ENCODE assay signal across 8 cellular contexts in genomic region chr6:167827588-167828324, GRCh38. TPM values are rescaled to one million over a fixed set of nuclear protein-coding genes. Genes with fewer than 3 reads are reported as not detected.
DNase-seq lines count a peak whose midpoint lies in the region; ATAC-seq and TF ChIP-seq lines count a peak whose summit lies in the region.

No MANE protein-coding gene starts in this region.

- TF ChIP-seq CTCF in CD14-positive monocyte (IDR thresholded peaks at IDR 0.05) (no peak), SK-N-SH (IDR thresholded peaks at IDR 0.05) (peak; percentile 18), retinal pigment epithelial cell (conservative IDR thresholded peaks at IDR 0.05; ENCODE audit: low read depth, low read length) (peak; percentile 14)

- peaks cover 24% of the 10 kb centered on the region for H3K4me1 Mint-ChIP-seq in CD14-positive monocyte

- intact Hi-C loops in CD14-positive monocyte (cut with micrococcal nuclease) = no loop called here

- TF ChIP-seq RAD21 in SK-N-SH (IDR thresholded peaks at IDR 0.05; ENCODE audit: low read length) = no peak

- H3K27ac ChIP-seq in SK-N-SH (ENCODE audit: low read depth in 2 of 2, low read length in 1 of 2) (peak overlapping the region; percentile 21 to 47; a peak in 3 of 4 replicates), iPS-18a (ENCODE audit: low read length) (no peak overlapping the region)

- in situ Hi-C loops in T47D (cut with HindIII; ENCODE audit: low pct_unique_long_range_greater_than_20kb, low sequenced_read_pairs) = no loop called here

- H3K9me3 ChIP-seq in SK-N-SH = no peaks in the 10 kb centered on the region
- H3K9me3 ChIP-seq in iPS-18a (ENCODE audit: control insufficient read depth, low read depth, low read length) = no peaks in the 10 kb centered on the region

- H3K4me3 ChIP-seq in SK-N-SH (ENCODE audit: low read depth in 2 of 2, low read length in 1 of 2) (peak overlapping the region; percentile 66 to 78), iPS-18a (ENCODE audit: low read length) (peak overlapping the region; percentile 93), retinal pigment epithelial cell (ENCODE audit: low read length) (peak overlapping the region; percentile 87)

- peaks cover 53% of the 10 kb centered on the region for H3K79me2 ChIP-seq in SK-N-SH (ENCODE audit: insufficient read depth)

- peaks cover 10 to 14% of the 10 kb centered on the region in 2 donors for H3K36me3 Mint-ChIP-seq in CD14-positive monocyte

- H2AFZ ChIP-seq in SK-N-SH (ENCODE audit: low read depth) = peak overlapping the region; percentile 52; the same call in 1 of the 2 replicates

- no peak overlapping the region for H3K27ac Mint-ChIP-seq in CD14-positive monocyte

- H3K9me2 ChIP-seq in SK-N-SH = no peaks in the 10 kb centered on the region

- peak overlapping the region; percentile 79 to 93 for H3K4me3 Mint-ChIP-seq in CD14-positive monocyte

- no peak for TF ChIP-seq EP300 in SK-N-SH (IDR thresholded peaks at IDR 0.05; ENCODE audit: borderline replicate concordance in 1 of 2, low read depth in 1 of 2, low read length in 1 of 2)

- 14% methylated on average over 23 of the region's 50 CpGs for WGBS in SK-N-SH (ENCODE audit: low lambda C conversion rate)

- POLR2A ChIA-PET in SK-N-SH (lab: Yijun Ruan, JAX) = no interaction called here

- peaks cover 63 to 81% (median 77%) of the 10 kb centered on the region in 3 donors for H3K27me3 Mint-ChIP-seq in CD14-positive monocyte (ENCODE audit: low read depth in 3 of 3)

- CTCF ChIA-PET in SK-N-SH (lab: Yijun Ruan, JAX) = interaction anchor here (0.6 to 1.2 kb wide), 3 partner anchors 9 to 16 kb away, joined by 3 to 4 read pairs (median 3); no protein-coding TSS in a partner anchor

- peaks cover 50% of the 10 kb centered on the region for H4K20me1 ChIP-seq in SK-N-SH (ENCODE audit: insufficient read depth)

- H3K36me3 ChIP-seq in SK-N-SH (replicated peaks in 1 of 2; ENCODE audit: control insufficient read depth in 1 of 2, insufficient read depth in 2 of 2, low read length in 1 of 2) (no peaks in the 10 kb centered on the region), iPS-18a (ENCODE audit: control insufficient read depth, low read depth, low read length) (no peaks in the 10 kb centered on the region)

- H3K4me2 ChIP-seq in SK-N-SH = peak overlapping the region; percentile 84

- H3K9ac ChIP-seq in SK-N-SH (peak overlapping the region; percentile 69), iPS-18a (ENCODE audit: low read length) (peak overlapping the region; percentile 83)

- peak; percentile 29 for ATAC-seq in HG03432 (IDR thresholded peaks at IDR 0.05; ENCODE audit: unreplicated experiment)

- DNase-seq in CD14-positive monocyte (ENCODE audit: low spot score) (no peak), GM19240 (ENCODE audit: insufficient read length, low spot score) (peak; percentile 37), SK-N-SH (peak; percentile 74), T47D (ENCODE audit: low read depth in 1 of 2, low spot score in 1 of 2) (peak; percentile 46 to 52), retinal pigment epithelial cell (ENCODE audit: low read depth) (no peak), NK-92 (lab: John Stamatoyannopoulos, UW; ENCODE audit: unreplicated experiment) (no peak)

- H3K9me3 Mint-ChIP-seq in CD14-positive monocyte = peaks cover 3 to 33% (median 23%) of the 10 kb centered on the region in 7 donors

- H3F3A ChIP-seq in SK-N-SH (replicated peaks; ENCODE audit: insufficient read depth) = peaks cover 13% of the 10 kb centered on the region

- no peaks in the 10 kb centered on the region for H3K27me3 ChIP-seq in SK-N-SH (ENCODE audit: insufficient read depth)
- peaks cover 3% of the 10 kb centered on the region for H3K27me3 ChIP-seq in iPS-18a (ENCODE audit: control insufficient read depth, insufficient read depth, low read length)

- H3K4me1 ChIP-seq in SK-N-SH (ENCODE audit: control insufficient read depth in 1 of 2, insufficient read depth in 2 of 2, low read depth in 1 of 2, low read length in 1 of 2) = peaks cover 9 to 22% of the 10 kb centered on the region in 2 experiments; a peak in 3 of 4 replicates
- H3K4me1 ChIP-seq in iPS-18a (ENCODE audit: control insufficient read depth, low read depth, low read length) = peaks cover 28% of the 10 kb centered on the region

TF ChIP-seq in SK-N-SH, 30 proteins besides CTCF, POLR2A, EP300 and RAD21:
- TF ChIP-seq MAX (IDR thresholded peaks at IDR 0.05; ENCODE audit: low read depth) = peak; percentile 17; the same call in 1 of the 2 replicates
- no peak for TF ChIP-seq TEAD4 (IDR thresholded peaks at IDR 0.05; ENCODE audit: borderline replicate concordance, insufficient read depth)
- TF ChIP-seq GATA2 (CRISPR knock-in tag; IDR thresholded peaks at IDR 0.05) = no peak
TF ChIP-seq in SK-N-SH: peak in this region for 1.

RNA-seq across cellular contexts. Expression of gene AFDN, which starts 1.0 kb away (rescaled TPM):
- polyA plus RNA-seq in CD14-positive monocyte = under 1 TPM in 1 of 2 donors, not detected in 1; 0.03 TPM
- polyA plus RNA-seq in SK-N-SH (2012; rRNA removed) = 21.1 and 25.1 TPM in 2 replicates
- 16.9 and 18.7 TPM in 2 replicates for polyA plus RNA-seq in SK-N-SH (2012; cell fraction: cytosol; rRNA removed)
- 53.9 and 73.4 TPM in 2 replicates for polyA plus RNA-seq in SK-N-SH (2012; cell fraction: nucleus; rRNA removed)

Comparison
In these comparisons a context has a peak if more than half of its experiments do, and no peak if none do; other contexts are left out.
1. DNase-seq: peak in GM19240 (single experiment), SK-N-SH (single experiment) and T47D (2 of 2); none in CD14-positive monocyte (single experiment), retinal pigment epithelial cell (single experiment) and NK-92 (single experiment).
2. RNA of gene AFDN, which starts 1.0 kb away (polyA plus RNA-seq): 16.9 to 73.4 TPM in SK-N-SH; 0.03 TPM in CD14-positive monocyte; every median in the first group is over 10 times any median in the second.
3. Peak in every context shown above with its lines, with median percentiles within 50 percentile points of each other: H3K4me3 ChIP-seq.